20 cellular contexts compared by ENCODE assay signal in genomic region chr3:159740054-159740453, GRCh38.
DNase-seq lines count a peak whose midpoint lies in the region; ATAC-seq and TF ChIP-seq lines count a peak whose summit lies in the region.
"Had no signal": no experiment of that assay in that cellular context is flagged by ENCODE, and none has a peak within 500 bp of the region (broad histone marks: within the 10 kb centered on the region; RNA-seq: fewer than 3 reads in every experiment).

No MANE protein-coding gene starts in this region.

- no peak overlapping the region for H2AFZ ChIP-seq in GM23338

- H3K4me1 Mint-ChIP-seq in GM23338: peaks cover 22% of the 10 kb centered on the region
- H3K4me1 Mint-ChIP-seq: CD4-positive, CD25-positive, alpha-beta regulatory T cell had no signal

- 45 to 91% methylated on average over 1 to 2 of the region's 2 CpGs for WGBS in esophagus squamous epithelium, 2 donors

- H3K36me3 ChIP-seq in GM23338 (ENCODE audit: insufficient read depth) (no peaks in the 10 kb centered on the region), esophagus squamous epithelium (no peaks in the 10 kb centered on the region)
- H3K36me3 ChIP-seq: SJSA1 had no signal

- H3K36me3 Mint-ChIP-seq in GM23338 (ENCODE audit: low read depth): no peaks in the 10 kb centered on the region
- H3K36me3 Mint-ChIP-seq: CD4-positive, CD25-positive, alpha-beta regulatory T cell had no signal

- H4K20me1 ChIP-seq in GM23338 (replicated peaks; ENCODE audit: insufficient read depth): no peaks in the 10 kb centered on the region

- ATAC-seq in GM23338 (peak; percentile 61), GM21515 (IDR thresholded peaks at IDR 0.05; ENCODE audit: unreplicated experiment) (no peak)
- ATAC-seq: GM12878, HepG2 had no signal

- no peak overlapping the region for H3K27ac Mint-ChIP-seq in GM23338
- H3K27ac Mint-ChIP-seq: CD4-positive, CD25-positive, alpha-beta regulatory T cell had no signal

- H3K27me3 ChIP-seq in GM23338 (ENCODE audit: insufficient read depth): no peaks in the 10 kb centered on the region
- H3K27me3 ChIP-seq in esophagus squamous epithelium: no peaks in the 10 kb centered on the region
- H3K27me3 ChIP-seq: SJSA1 had no signal

- no peak overlapping the region for H3K4me2 ChIP-seq in GM23338

- H3K27me3 Mint-ChIP-seq in GM23338 (ENCODE audit: insufficient read depth, low read depth, poor library complexity): peaks cover 4% of the 10 kb centered on the region

- H3K9me3 Mint-ChIP-seq in GM23338: no peaks in the 10 kb centered on the region
- H3K9me3 Mint-ChIP-seq: CD4-positive, CD25-positive, alpha-beta regulatory T cell had no signal

- no peaks in the 10 kb centered on the region for H3K79me2 ChIP-seq in GM23338 (replicated peaks; ENCODE audit: insufficient read depth)

- no peak overlapping the region for H3K27ac ChIP-seq in GM23338 (ENCODE audit: low read depth)
- H3K27ac ChIP-seq in esophagus squamous epithelium: no peak overlapping the region
- H3K27ac ChIP-seq: SJSA1 had no signal

- H3K4me3 ChIP-seq in GM23338: no peak overlapping the region
- H3K4me3 ChIP-seq in esophagus squamous epithelium: no peak overlapping the region
- H3K4me3 ChIP-seq: GM12878, SJSA1 had no signal

- DNase-seq in A172 (ENCODE audit: low spot score) (peak; percentile 23), GM23338 (ENCODE audit: low spot score) (peak; percentile 5), M059J (ENCODE audit: low read depth) (peak; percentile 41), iPS-NIHi11 (ENCODE audit: low spot score) (peak; percentile 15), esophagus squamous epithelium (lab: John Stamatoyannopoulos, UW) (no peak), SW480 (ENCODE audit: low spot score) (no peak)
- DNase-seq in central memory CD4-positive, alpha-beta T cell: no peak
- DNase-seq: CD4-positive, CD25-positive, alpha-beta regulatory T cell; DMS79; KBM-7; NCI-H1092 treated with DMSO at 0.1 percent for 48 hours; NCI-H146; NCI-H2029; NCI-H2171; NCI-H526; OCI-M1 had no signal

- H3K4me3 Mint-ChIP-seq in GM23338: no peak overlapping the region
- H3K4me3 Mint-ChIP-seq: CD4-positive, CD25-positive, alpha-beta regulatory T cell had no signal

- no peaks in the 10 kb centered on the region for H3F3A ChIP-seq in GM23338 (replicated peaks; ENCODE audit: low read depth)

- H3K4me1 ChIP-seq in GM23338 (ENCODE audit: insufficient read depth): peaks cover 11% of the 10 kb centered on the region
- no peaks in the 10 kb centered on the region for H3K4me1 ChIP-seq in esophagus squamous epithelium

- no peaks in the 10 kb centered on the region for H3K9me3 ChIP-seq in esophagus squamous epithelium
- H3K9me3 ChIP-seq: SJSA1 had no signal

- 0 out of 2 replicates have a peak, but pooled peaks cover 3% of the 10 kb centered on the region for H3K9me2 ChIP-seq in GM23338 (ENCODE audit: insufficient read depth)

- intact Hi-C loops in esophagus squamous epithelium (cut with DNase I): no loop called here

- TF ChIP-seq POLR2A in esophagus squamous epithelium (IDR thresholded peaks at IDR 0.05): no peak

- no peak for TF ChIP-seq CTCF in GM23338 (conservative IDR thresholded peaks at IDR 0.05; ENCODE audit: low read depth in 2 of 2)
- no peak for TF ChIP-seq CTCF in esophagus squamous epithelium (IDR thresholded peaks at IDR 0.05)

TF ChIP-seq in GM23338, 12 proteins besides CTCF, POLR2A, EP300 and RAD21:
- TF ChIP-seq NANOG (IDR thresholded peaks at IDR 0.05; ENCODE audit: borderline replicate concordance) (no peak), EZH2 (IDR thresholded peaks at IDR 0.05; ENCODE audit: low read depth, unreplicated experiment) (no peak), CREB1 (CRISPR knock-in tag; IDR thresholded peaks at IDR 0.05; ENCODE audit: low read depth) (no peak), JUNB (IDR thresholded peaks at IDR 0.05; ENCODE audit: unreplicated experiment) (no peak)

Comparison
In these comparisons a context has a peak if more than half of its experiments do, and no peak if none do; other contexts are left out.
1. DNase-seq: peak in A172 (single experiment), GM23338 (single experiment), M059J (single experiment) and iPS-NIHi11 (single experiment); none in esophagus squamous epithelium (single experiment), central memory CD4-positive, alpha-beta T cell (single experiment) and SW480 (single experiment).